ENCODE assay signal across 1 cellular context in genomic region chr1:26900001-26900814, GRCh38.
TF ChIP-seq lines count a peak whose summit lies in the region.

Gene GPATCH3, minus strand, starts transcription at chr1:26900467. Its CDS starts 25 bp downstream, at chr1:26900442.

TF ChIP-seq in HepG2, 621 proteins besides CTCF, POLR2A, EP300 and RAD21 (continued from another document and continues in another):
- no peak for TF ChIP-seq ZBTB10 (CRISPR knock-in tag; IDR thresholded peaks at IDR 0.05; ENCODE audit: borderline replicate concordance)
- TF ChIP-seq GMEB1 (CRISPR knock-in tag; IDR thresholded peaks at IDR 0.05; ENCODE audit: borderline replicate concordance): peak; percentile 73
- no peak for TF ChIP-seq SNRNP70 (IDR thresholded peaks at IDR 0.05; ENCODE audit: low read depth, low read length)
- TF ChIP-seq ZNF720 (CRISPR knock-in tag; IDR thresholded peaks at IDR 0.05): no peak
- no peak for TF ChIP-seq IRF1 (CRISPR knock-in tag; IDR thresholded peaks at IDR 0.05; ENCODE audit: low read depth)
- TF ChIP-seq ZNF646 (CRISPR knock-in tag; IDR thresholded peaks at IDR 0.05): no peak
- TF ChIP-seq CHCHD3 (CRISPR knock-in tag; IDR thresholded peaks at IDR 0.05): no peak
- no peak for TF ChIP-seq ZKSCAN8 (CRISPR knock-in tag; IDR thresholded peaks at IDR 0.05; ENCODE audit: borderline replicate concordance)
- TF ChIP-seq ZNF660 (CRISPR knock-in tag; IDR thresholded peaks at IDR 0.05; ENCODE audit: borderline replicate concordance, low read depth): no peak
- TF ChIP-seq GMEB2 (CRISPR knock-in tag; IDR thresholded peaks at IDR 0.05; ENCODE audit: low read depth): peak; percentile 56; the same call in 1 of the 2 replicates
- no peak for TF ChIP-seq CREB1 (IDR thresholded peaks at IDR 0.05)
- peak; percentile 76 for TF ChIP-seq CREB1 (CRISPR knock-in tag; IDR thresholded peaks at IDR 0.05)
- TF ChIP-seq ZNF550 (CRISPR knock-in tag; IDR thresholded peaks at IDR 0.05; ENCODE audit: borderline replicate concordance): no peak
- no peak; the same call in 1 of the 2 replicates for TF ChIP-seq ZNF710 (CRISPR knock-in tag; IDR thresholded peaks at IDR 0.05; ENCODE audit: borderline replicate concordance)
- no peak for TF ChIP-seq ZEB1 (IDR thresholded peaks at IDR 0.05; ENCODE audit: insufficient replicate concordance, low read depth)
- no peak for TF ChIP-seq ARNTL (CRISPR knock-in tag; IDR thresholded peaks at IDR 0.05)
- no peak for TF ChIP-seq KLF15 (CRISPR knock-in tag; IDR thresholded peaks at IDR 0.05; ENCODE audit: borderline replicate concordance)
- TF ChIP-seq CSRNP2 (CRISPR knock-in tag; conservative IDR thresholded peaks at IDR 0.05; ENCODE audit: low read depth): no peak
- TF ChIP-seq TEAD3 (CRISPR knock-in tag; optimal IDR thresholded peaks at IDR 0.05; ENCODE audit: borderline replicate concordance): peak; percentile 93
- no peak for TF ChIP-seq GTF3A (CRISPR knock-in tag; conservative IDR thresholded peaks at IDR 0.05)
- no peak for TF ChIP-seq HHEX (CRISPR knock-in tag; IDR thresholded peaks at IDR 0.05)
- 0 out of 2 replicates have a peak, but pooled peaks have one; percentile 23 for TF ChIP-seq EED (CRISPR knock-in tag; IDR thresholded peaks at IDR 0.05)
- peak; percentile 99 for TF ChIP-seq PHF20 (CRISPR knock-in tag; IDR thresholded peaks at IDR 0.05)
- no peak for TF ChIP-seq SMARCC2 (IDR thresholded peaks at IDR 0.05)
- TF ChIP-seq ZNF225 (CRISPR knock-in tag; IDR thresholded peaks at IDR 0.05): peak; percentile 89
- no peak for TF ChIP-seq ZNF263 (CRISPR knock-in tag; IDR thresholded peaks at IDR 0.05)
- TF ChIP-seq ZNF629 (CRISPR knock-in tag; conservative IDR thresholded peaks at IDR 0.05): no peak
- 0 out of 2 replicates have a peak, but pooled peaks have one; percentile 54 for TF ChIP-seq HOMEZ (CRISPR knock-in tag; IDR thresholded peaks at IDR 0.05; ENCODE audit: low read depth)
- TF ChIP-seq ZNF276 (CRISPR knock-in tag; IDR thresholded peaks at IDR 0.05; ENCODE audit: low read depth): no peak
